In the genomic region with DNA sequence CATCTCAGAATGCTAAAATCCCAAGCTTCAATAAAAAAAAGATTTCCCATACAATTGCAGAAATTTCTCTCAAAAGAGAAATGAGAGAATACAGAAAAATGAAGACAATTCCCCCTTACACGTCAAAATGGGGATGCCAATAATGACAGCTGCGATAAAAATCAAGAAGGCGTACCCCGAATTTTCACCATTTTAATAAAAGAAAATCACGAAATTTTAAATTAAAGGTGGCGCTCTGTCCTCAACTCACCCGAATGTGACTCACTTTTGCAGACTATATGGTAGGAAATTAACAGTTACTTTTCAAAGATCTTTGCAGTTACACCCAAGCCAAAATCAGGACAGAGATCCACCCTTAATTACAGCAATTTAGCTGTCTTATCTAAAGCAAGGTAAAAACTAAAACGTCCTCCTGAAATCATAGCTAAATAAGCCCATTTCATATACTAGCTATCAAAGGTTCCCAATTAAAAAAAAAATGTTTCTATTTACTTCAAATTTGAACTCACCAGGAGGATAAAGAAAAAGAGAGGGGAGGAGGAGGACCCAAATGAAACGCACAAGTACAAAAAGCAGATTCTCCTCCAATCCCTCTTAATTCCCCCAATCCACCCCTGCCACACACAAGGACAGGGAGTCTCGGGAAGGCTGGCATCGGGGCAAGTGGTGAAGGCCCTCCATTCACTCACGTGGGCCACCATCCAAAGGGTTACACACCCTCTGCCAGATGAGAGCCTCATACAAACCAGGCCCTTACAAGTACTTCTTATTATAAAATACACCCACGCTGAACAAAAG, we compare ENCODE assay signal across 8 cellular contexts. TPM values are rescaled to one million over a fixed set of nuclear protein-coding genes. Genes with fewer than 3 reads are reported as not detected.
DNase-seq lines count a peak whose midpoint lies in the region; ATAC-seq, FAIRE-seq and TF ChIP-seq lines count a peak whose summit lies in the region.

No MANE protein-coding gene starts in this region.

- H3K4me1 ChIP-seq in astrocyte (ENCODE audit: insufficient read depth, low read length) = no peaks in the 10 kb centered on the region
- H3K4me1 ChIP-seq in left lung = peaks cover 0 to 41% of the 10 kb centered on the region in 2 donors
- peaks cover 12% of the 10 kb centered on the region for H3K4me1 ChIP-seq in testis

- H3K4me2 ChIP-seq in astrocyte (ENCODE audit: low read length) = peak overlapping the region; percentile 91

- H4K20me1 ChIP-seq in astrocyte (ENCODE audit: insufficient read depth, low read length) = peaks cover 46% of the 10 kb centered on the region

- intact Hi-C loops in left lung (cut with DNase I) (no loop called here), testis (cut with DNase I; ENCODE audit: low total_unique reads) (no loop called here)

- no peak for ATAC-seq in left lung
- ATAC-seq in HG02981 (IDR thresholded peaks at IDR 0.05; ENCODE audit: unreplicated experiment) = no peak

- DNase-seq in NCI-H1105 treated with DMSO at 0.1 percent for 48 hours (lab: John Stamatoyannopoulos, UW) (peak; percentile 49), NCI-H1105 (lab: John Stamatoyannopoulos, UW) (no peak), NCI-H2029 treated with DMSO at 0.1 percent for 48 hours (lab: John Stamatoyannopoulos, UW) (peak; percentile 59), astrocyte (ENCODE audit: low read depth) (peak; percentile 22), left lung (peak; percentile 36 to 44), testis (peak; percentile 71), T-helper 9 cell (no peak)

- H3K36me3 Mint-ChIP-seq in astrocyte (ENCODE audit: low read depth, unreplicated experiment) = no peaks in the 10 kb centered on the region

- H3K9me3 Mint-ChIP-seq in astrocyte (ENCODE audit: unreplicated experiment) = no peaks in the 10 kb centered on the region

- no peaks in the 10 kb centered on the region for H3K27me3 ChIP-seq in astrocyte (ENCODE audit: insufficient read depth, low read length)
- peaks cover 0 to 3% of the 10 kb centered on the region in 2 donors for H3K27me3 ChIP-seq in left lung
- no peaks in the 10 kb centered on the region for H3K27me3 ChIP-seq in testis

- peak overlapping the region; percentile 94 for H3K9ac ChIP-seq in astrocyte (ENCODE audit: low read length)

- H3K4me3 Mint-ChIP-seq in astrocyte (ENCODE audit: unreplicated experiment) = peak overlapping the region; percentile 99

- no peaks in the 10 kb centered on the region for H3K9me3 ChIP-seq in astrocyte (ENCODE audit: insufficient read depth, low read depth, low read length)
- no peaks in the 10 kb centered on the region for H3K9me3 ChIP-seq in left lung
- H3K9me3 ChIP-seq in testis = no peaks in the 10 kb centered on the region

- TF ChIP-seq CTCF in astrocyte (IDR thresholded peaks at IDR 0.05; ENCODE audit: insufficient read depth, low read depth, low read length) = no peak
- TF ChIP-seq CTCF in left lung (IDR thresholded peaks at IDR 0.05) = no peak
- no peak for TF ChIP-seq CTCF in testis (IDR thresholded peaks at IDR 0.05)

- no peak overlapping the region for H3K27ac ChIP-seq in astrocyte (ENCODE audit: low read depth, low read length)
- H3K27ac ChIP-seq in left lung = no peak overlapping the region
- peak overlapping the region; percentile 98 to 99 for H3K27ac ChIP-seq in testis

- no peaks in the 10 kb centered on the region for H3K27me3 Mint-ChIP-seq in astrocyte (ENCODE audit: low read depth, unreplicated experiment)

- no peak overlapping the region for H2AFZ ChIP-seq in astrocyte (ENCODE audit: low read depth, low read length)

- peaks cover 67% of the 10 kb centered on the region for H3K79me2 ChIP-seq in astrocyte (ENCODE audit: insufficient read depth, low read length)

- no peak for FAIRE-seq in astrocyte (lab: Jason Lieb, UNC)

- peaks cover 13% of the 10 kb centered on the region for H3K4me1 Mint-ChIP-seq in astrocyte (ENCODE audit: low read depth, unreplicated experiment)

- TF ChIP-seq POLR2A in testis (IDR thresholded peaks at IDR 0.05) = no peak

- H3K27ac Mint-ChIP-seq in astrocyte (ENCODE audit: unreplicated experiment) = no peak overlapping the region

- H3K36me3 ChIP-seq in astrocyte (ENCODE audit: insufficient read depth, low read length) (no peaks in the 10 kb centered on the region), left lung (no peaks in the 10 kb centered on the region), testis (ENCODE audit: low read depth, missing control alignments) (no peaks in the 10 kb centered on the region)

- peak overlapping the region; percentile 74 for H3K4me3 ChIP-seq in astrocyte (ENCODE audit: insufficient read depth, low read depth, low read length)
- H3K4me3 ChIP-seq in left lung = peak overlapping the region; percentile 72 to 75
- peak overlapping the region in 1 of 2 donors; percentile 96 for H3K4me3 ChIP-seq in testis

- 37 to 43% methylated on average over 13 of the region's 13 CpGs for WGBS in testis, 2 donors

RNA-seq across cellular contexts. Expression of gene ATP2B1, which starts 1.9 kb away (rescaled TPM):
- total RNA-seq in astrocyte (48.9 and 54.7 TPM in 2 replicates), left lung (10 to 100 TPM; 29.4 to 54.0 TPM), testis (100 to 1,000 TPM in 1 of 2 donors, 10 to 100 TPM in 1; 98.7 to 142 TPM)
- polyA plus RNA-seq in testis (ENCODE audit: insufficient read depth, low read depth, low replicate concordance) = 32.1 TPM

Comparison
In these comparisons a context has a peak if more than half of its experiments do, and no peak if none do; other contexts are left out.
1. DNase-seq: peak in NCI-H1105 treated with DMSO at 0.1 percent for 48 hours (single experiment), NCI-H2029 treated with DMSO at 0.1 percent for 48 hours (single experiment), astrocyte (single experiment), left lung (2 of 2) and testis (single experiment); none in NCI-H1105 (single experiment) and T-helper 9 cell (single experiment).
2. H3K27ac ChIP-seq: peak in testis (2 of 2); none in astrocyte (single experiment) and left lung (0 of 2).